ENCODE assay signal across 24 cellular contexts in the genomic region with DNA sequence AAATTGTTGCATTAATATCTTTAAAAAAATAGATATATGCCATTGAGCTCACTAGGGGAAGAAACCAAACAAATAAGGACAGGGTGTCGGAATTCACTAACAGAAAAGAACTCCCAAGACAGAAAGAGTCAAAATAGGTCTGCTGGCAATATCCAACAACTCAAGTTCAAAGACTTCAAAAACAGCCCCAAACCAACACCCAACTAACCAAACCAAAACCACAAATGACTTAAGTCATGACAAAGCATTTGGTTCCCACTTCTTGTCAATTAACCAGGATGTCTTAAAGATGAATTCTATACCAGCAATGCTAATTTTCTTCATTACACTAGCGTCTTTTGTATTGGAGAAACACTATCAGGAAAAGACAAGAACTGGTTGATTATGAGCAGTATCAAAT.
"Had no signal": no experiment of that assay in that cellular context is flagged by ENCODE, and none has a peak within 500 bp of the region (broad histone marks: within the 10 kb centered on the region; RNA-seq: fewer than 3 reads in every experiment).

No MANE protein-coding gene starts in this region.

- H3K4me3 ChIP-seq: adrenal gland, ascending aorta, left ventricle myocardium inferior, lung, neural progenitor cell, right atrium auricular region, stomach, tibial nerve had no signal

- H3K9ac ChIP-seq: neural progenitor cell had no signal

- DNase-seq: activated CD4-positive, alpha-beta T cell treated with anti-CD3 and anti-CD28 coated beads, Interleukin-2, amount 50 U/mL, for 4 hours; activated CD4-positive, CD25-positive, alpha-beta regulatory T cell treated with anti-CD3 and anti-CD28 coated beads, Interleukin-2, amount 50 U/mL, for 72 hours; activated CD8-positive, alpha-beta memory T cell treated with anti-CD3 and anti-CD28 coated beads, Interleukin-2, amount 50 U/mL, for 4 hours; activated effector memory CD4-positive, alpha-beta T cell treated with anti-CD3 and anti-CD28 coated beads, Interleukin-2, amount 50 U/mL, for 16 hours; activated naive CD4-positive, alpha-beta T cell treated with anti-CD3 and anti-CD28 coated beads for 36 hours; activated naive CD8-positive, alpha-beta T cell treated with anti-CD3 and anti-CD28 coated beads for 36 hours; activated T-cell treated with anti-CD3 and anti-CD28 coated beads, Interleukin-2, amount 50 U/mL, for 1 hour; adrenal gland; effector CD4-positive, alpha-beta T cell; left ventricle myocardium inferior; mesendoderm; natural killer cell; stimulated activated CD4-positive, alpha-beta T cell treated with anti-CD3 and anti-CD28 coated beads, Interleukin-15, amount 100 ng/mL, for 24 hours; stimulated activated CD4-positive, alpha-beta T cell treated with anti-CD3 and anti-CD28 coated beads, Interleukin-2, amount 100 ng/mL, for 24 hours; stimulated activated naive B cell treated with anti-CD40 and anti-IgM and Interleukin-4, amounts not matched to agents 10 μg/mL and 1 μg/mL and 100 μg/mL, for 72 hours; stomach had no signal

- H3K27ac ChIP-seq: adrenal gland, ascending aorta, epithelial cell of prostate, left ventricle myocardium inferior, neural progenitor cell, right atrium auricular region, stomach, tibial nerve had no signal

- H3K27me3 ChIP-seq: adrenal gland, ascending aorta, neural progenitor cell, right atrium auricular region, stomach, tibial nerve had no signal

- H3K4me1 ChIP-seq: adrenal gland, ascending aorta, neural progenitor cell, right atrium auricular region, stomach, tibial nerve had no signal

- FAIRE-seq: frontal cortex, islet of Langerhans had no signal

- H3K9me3 ChIP-seq: adrenal gland, ascending aorta, left ventricle myocardium inferior, right atrium auricular region, stomach, tibial nerve had no signal

- H3K4me2 ChIP-seq: neural progenitor cell had no signal

- ATAC-seq: natural killer cell; stimulated activated naive B cell treated with anti-CD40 and anti-IgM and Interleukin-4, amounts not matched to agents 10 μg/mL and 1 μg/mL and 100 μg/mL, for 72 hours had no signal

- H3K36me3 ChIP-seq: adrenal gland, ascending aorta, left ventricle myocardium inferior, neural progenitor cell, right atrium auricular region, stomach, tibial nerve had no signal

- H2AFZ ChIP-seq: neural progenitor cell had no signal
